In the genomic region with DNA sequence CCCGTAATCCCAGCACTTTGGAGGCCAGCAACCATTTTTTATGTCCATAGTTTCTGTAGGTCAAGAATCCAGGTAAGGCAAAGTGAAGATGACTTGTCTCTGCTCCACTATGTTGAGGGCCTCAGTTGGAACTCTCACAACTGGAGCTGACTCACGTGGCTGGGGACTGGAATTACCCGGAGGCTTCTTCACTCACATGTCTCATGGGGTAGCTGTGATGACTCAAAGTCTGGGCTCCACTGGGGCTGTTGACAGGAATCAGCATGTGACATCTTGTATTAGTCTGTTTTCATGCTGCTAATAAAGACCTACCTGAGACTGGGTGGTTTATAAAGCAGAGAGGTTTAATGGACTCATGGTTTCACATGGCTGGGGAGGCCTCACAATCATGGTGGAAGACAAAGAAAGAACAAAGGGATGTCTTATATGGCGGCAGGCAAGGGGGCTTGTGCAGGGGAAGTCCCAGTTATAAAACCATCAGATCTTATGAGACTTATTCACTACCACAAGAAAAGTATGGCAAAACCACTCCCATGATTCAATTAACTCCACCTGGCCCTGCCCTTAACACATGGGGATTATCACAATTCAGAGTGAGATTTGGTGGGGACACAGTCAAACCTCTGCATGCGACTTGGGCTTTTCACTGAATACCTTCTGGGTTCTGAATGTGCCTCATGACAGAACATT, we compare ENCODE assay signal across 8 cellular contexts. TPM values are rescaled to one million over a fixed set of nuclear protein-coding genes. Genes with fewer than 3 reads are reported as not detected.
DNase-seq lines count a peak whose midpoint lies in the region; ATAC-seq and TF ChIP-seq lines count a peak whose summit lies in the region.

No MANE protein-coding gene starts in this region.

- peak; percentile 53 for DNase-seq in activated CD4-positive, alpha-beta T cell treated with anti-CD3 and anti-CD28 coated beads for 48 hours
- no peak for DNase-seq in activated CD4-positive, alpha-beta T cell treated with anti-CD3 and anti-CD28 coated beads for 4 hours
- DNase-seq in activated T-cell treated with anti-CD3 and anti-CD28 coated beads, Interleukin-2, amount 50 U/mL, for 72 hours = peak; percentile 23 to 71
- DNase-seq in stimulated activated CD8-positive, alpha-beta memory T cell treated with anti-CD3 and anti-CD28 coated beads, Interleukin-12 subunit alpha, Interleukin-12 subunit beta, amount 100 ng/mL, for 24 hours (ENCODE audit: extremely low read depth) = peak; percentile 14
- no peak for DNase-seq in GM10248 (ENCODE audit: extremely low spot score)
- no peak for DNase-seq in glutamatergic neuron
- no peak for DNase-seq in cortex of kidney (lab: John Stamatoyannopoulos, UW)

- H3K4me1 Mint-ChIP-seq in activated T-cell treated with anti-CD3 and anti-CD28 coated beads, Interleukin-2, amount 50 U/mL, for 72 hours (ENCODE audit: low read depth) = peaks cover 22% of the 10 kb centered on the region
- H3K4me1 Mint-ChIP-seq in glutamatergic neuron (ENCODE audit: low read depth, unreplicated experiment) = no peaks in the 10 kb centered on the region

- H3K36me3 Mint-ChIP-seq in activated T-cell treated with anti-CD3 and anti-CD28 coated beads, Interleukin-2, amount 50 U/mL, for 72 hours (ENCODE audit: insufficient read depth in 2 of 2) = no peaks in the 10 kb centered on the region
- no peaks in the 10 kb centered on the region for H3K36me3 Mint-ChIP-seq in glutamatergic neuron (ENCODE audit: unreplicated experiment)

- H3K9me3 Mint-ChIP-seq in activated T-cell treated with anti-CD3 and anti-CD28 coated beads, Interleukin-2, amount 50 U/mL, for 72 hours = no peaks in the 10 kb centered on the region
- no peaks in the 10 kb centered on the region for H3K9me3 Mint-ChIP-seq in glutamatergic neuron (ENCODE audit: unreplicated experiment)

- ATAC-seq in HG02870 (IDR thresholded peaks at IDR 0.05; ENCODE audit: unreplicated experiment) = peak; percentile 67
- ATAC-seq in activated T-cell treated with anti-CD3 and anti-CD28 coated beads, Interleukin-2, amount 50 U/mL, for 72 hours (replicated peaks in 1 of 2) = peak; percentile 86 to 87

- CTCF ChIA-PET in GM10248 (lab: Yijun Ruan, JAX) = interaction anchor here (1.0 to 1.9 kb wide), 2 partner anchors 23 to 100 kb away, joined by 3 to 4 read pairs; no protein-coding TSS in a partner anchor

- H3K4me3 Mint-ChIP-seq in activated T-cell treated with anti-CD3 and anti-CD28 coated beads, Interleukin-2, amount 50 U/mL, for 72 hours = peak overlapping the region in 1 of 2 donors; percentile 31
- no peak overlapping the region for H3K4me3 Mint-ChIP-seq in glutamatergic neuron (ENCODE audit: unreplicated experiment)

- no peak for TF ChIP-seq CTCF in GM10248 (IDR thresholded peaks at IDR 0.05; ENCODE audit: control extremely low read depth, extremely low read depth, low read depth, missing control alignments)
- TF ChIP-seq CTCF in glutamatergic neuron (IDR thresholded peaks at IDR 0.05; ENCODE audit: partially characterized antibody, unreplicated experiment) = no peak

- POLR2A ChIA-PET in GM10248 (lab: Yijun Ruan, JAX) = no interaction called here

- H3K27ac Mint-ChIP-seq in activated T-cell treated with anti-CD3 and anti-CD28 coated beads, Interleukin-2, amount 50 U/mL, for 72 hours = no peak overlapping the region
- no peak overlapping the region for H3K27ac Mint-ChIP-seq in glutamatergic neuron (ENCODE audit: unreplicated experiment)

- no peaks in the 10 kb centered on the region for H3K27me3 Mint-ChIP-seq in activated T-cell treated with anti-CD3 and anti-CD28 coated beads, Interleukin-2, amount 50 U/mL, for 72 hours (ENCODE audit: low read depth)
- H3K27me3 Mint-ChIP-seq in glutamatergic neuron (ENCODE audit: unreplicated experiment) = no peaks in the 10 kb centered on the region

RNA-seq across cellular contexts. Expression of a gene that starts 7.8 kb away (rescaled TPM):
- total RNA-seq in activated T-cell treated with anti-CD3 and anti-CD28 coated beads, Interleukin-2, amount 50 U/mL, for 72 hours = not detected
- 13.8 TPM for total RNA-seq in glutamatergic neuron (ENCODE audit: unreplicated experiment)

Comparison
In these comparisons a context has a peak if more than half of its experiments do, and no peak if none do; other contexts are left out.
1. DNase-seq: peak in activated CD4-positive, alpha-beta T cell treated with anti-CD3 and anti-CD28 coated beads for 48 hours (single experiment), activated T-cell treated with anti-CD3 and anti-CD28 coated beads, Interleukin-2, amount 50 U/mL, for 72 hours (2 of 2) and stimulated activated CD8-positive, alpha-beta memory T cell treated with anti-CD3 and anti-CD28 coated beads, Interleukin-12 subunit alpha, Interleukin-12 subunit beta, amount 100 ng/mL, for 24 hours (single experiment); none in activated CD4-positive, alpha-beta T cell treated with anti-CD3 and anti-CD28 coated beads for 4 hours (0 of 2), GM10248 (single experiment), glutamatergic neuron (single experiment) and cortex of kidney (single experiment).
2. RNA of a gene that starts 7.8 kb away (total RNA-seq): 13.8 TPM in glutamatergic neuron (single experiment); not detected in activated T-cell treated with anti-CD3 and anti-CD28 coated beads, Interleukin-2, amount 50 U/mL, for 72 hours; every median in the first group is over 10 times any median in the second.